8 cellular contexts compared by ENCODE assay signal in genomic region chr7:774161-775109, GRCh38.
DNase-seq lines count a peak whose midpoint lies in the region; ATAC-seq and TF ChIP-seq lines count a peak whose summit lies in the region.

No MANE protein-coding gene starts in this region.

- no peaks in the 10 kb centered on the region for H3K9me2 ChIP-seq in SU-DHL-6 (replicated peaks; ENCODE audit: insufficient read depth, low read length)

- no peaks in the 10 kb centered on the region for H3K79me2 ChIP-seq in SU-DHL-6 (ENCODE audit: insufficient read depth, low read length)

- no peak for ATAC-seq in GM21528 (IDR thresholded peaks at IDR 0.05; ENCODE audit: low FRiP score, unreplicated experiment)

- no peak overlapping the region for H3K4me2 ChIP-seq in SU-DHL-6 (ENCODE audit: low read depth, low read length, poor library complexity, severe bottlenecking)

- TF ChIP-seq CTCF in SU-DHL-6 (IDR thresholded peaks at IDR 0.05; ENCODE audit: insufficient read depth, low read length, poor library complexity, severe bottlenecking): peak; percentile 81

- H3K9me3 ChIP-seq in SU-DHL-6 (ENCODE audit: insufficient read depth, low read length): no peaks in the 10 kb centered on the region
- no peaks in the 10 kb centered on the region for H3K9me3 ChIP-seq in iPS DF 6.9 (ENCODE audit: control insufficient read depth, insufficient read depth, low read length)

- WGBS in iPS DF 6.9 (ENCODE audit: insufficient coverage, insufficient read length): no CpG with 5 or more reads among the region's 65 CpGs

- no peaks in the 10 kb centered on the region for H3K27me3 ChIP-seq in SU-DHL-6 (ENCODE audit: low read length)
- H3K27me3 ChIP-seq in iPS DF 6.9 (ENCODE audit: control insufficient read depth, insufficient read depth, low read length): no peaks in the 10 kb centered on the region

- no peak overlapping the region for H3K9ac ChIP-seq in SU-DHL-6 (ENCODE audit: low read length)

- H4K20me1 ChIP-seq in SU-DHL-6 (ENCODE audit: low read depth, low read length): no peaks in the 10 kb centered on the region

- peaks cover 2% of the 10 kb centered on the region; the same call in 1 of the 2 replicates for H3K4me1 ChIP-seq in iPS DF 6.9 (ENCODE audit: control insufficient read depth, insufficient read depth, low read length)

- H2AFZ ChIP-seq in SU-DHL-6 (ENCODE audit: low read depth, low read length, severe bottlenecking): no peak overlapping the region

- DNase-seq in SHP77 (lab: John Stamatoyannopoulos, UW) (peak; percentile 32 to 56), SHP77 treated with DMSO at 0.1 percent for 48 hours (lab: John Stamatoyannopoulos, UW) (no peak), iPS DF 6.9 (ENCODE audit: low read depth, low spot score) (peak; percentile 50), NCI-H187 treated with DMSO at 0.1 percent for 48 hours (lab: John Stamatoyannopoulos, UW) (no peak)
- DNase-seq in activated naive CD8-positive, alpha-beta T cell treated with anti-CD3 and anti-CD28 coated beads, Interleukin-2, amount 50 U/mL, for 16 hours (ENCODE audit: low read depth, low spot score): peak; percentile 33
- peak; percentile 23 to 55 (median 50) for DNase-seq in stimulated activated CD4-positive, alpha-beta T cell treated with anti-CD3 and anti-CD28 coated beads, Interleukin-1b, Interleukin-23, amount 100 ng/mL, for 24 hours (ENCODE audit: low read depth in 4 of 4, low spot score in 1 of 4)

- no peak overlapping the region for H3K27ac ChIP-seq in SU-DHL-6 (ENCODE audit: low read depth, low read length)
- no peak overlapping the region for H3K27ac ChIP-seq in iPS DF 6.9 (ENCODE audit: low read length)

- H3K4me3 ChIP-seq in SU-DHL-6 (ENCODE audit: insufficient read depth, low read length, poor library complexity, severe bottlenecking) (no peak overlapping the region), iPS DF 6.9 (ENCODE audit: low read length) (no peak overlapping the region)

- no peaks in the 10 kb centered on the region for H3F3A ChIP-seq in SU-DHL-6 (ENCODE audit: insufficient read depth)

- H3K36me3 ChIP-seq in SU-DHL-6 (ENCODE audit: low read length) (peaks cover 5% of the 10 kb centered on the region; the same call in 1 of the 2 replicates), iPS DF 6.9 (ENCODE audit: control insufficient read depth, insufficient read depth, low read length) (peaks cover 5% of the 10 kb centered on the region; the same call in 1 of the 2 replicates)

Comparison
In these comparisons a context has a peak if more than half of its experiments do, and no peak if none do; other contexts are left out.
1. DNase-seq: peak in SHP77 (2 of 2), activated naive CD8-positive, alpha-beta T cell treated with anti-CD3 and anti-CD28 coated beads, Interleukin-2, amount 50 U/mL, for 16 hours (single experiment), iPS DF 6.9 (single experiment) and stimulated activated CD4-positive, alpha-beta T cell treated with anti-CD3 and anti-CD28 coated beads, Interleukin-1b, Interleukin-23, amount 100 ng/mL, for 24 hours (4 of 4); none in SHP77 treated with DMSO at 0.1 percent for 48 hours (single experiment) and NCI-H187 treated with DMSO at 0.1 percent for 48 hours (single experiment).